1 cellular context compared by ENCODE assay signal in genomic region chrY:13702718-13703117, GRCh38.
TF ChIP-seq lines count a peak whose summit lies in the region.

No MANE protein-coding gene starts in this region.

TF ChIP-seq in HCT116, 20 proteins besides CTCF, POLR2A, EP300 and RAD21 (continued from another document):
- TF ChIP-seq TCF7L2 (IDR thresholded peaks at IDR 0.05; ENCODE audit: borderline replicate concordance, extremely low read depth, insufficient read depth, insufficient read length) (no peak), EGR1 (IDR thresholded peaks at IDR 0.05; ENCODE audit: low read depth) (no peak), ATF3 (IDR thresholded peaks at IDR 0.05) (no peak), ELF1 (IDR thresholded peaks at IDR 0.05; ENCODE audit: borderline replicate concordance, low read depth) (no peak), REST (IDR thresholded peaks at IDR 0.05; ENCODE audit: low read depth) (no peak), ZBTB33 (IDR thresholded peaks at IDR 0.05; ENCODE audit: extremely low read depth, insufficient replicate concordance, low read length) (no peak), JUND (IDR thresholded peaks at IDR 0.05) (no peak), ZFX (IDR thresholded peaks at IDR 0.05) (no peak), MAX (IDR thresholded peaks at IDR 0.05) (no peak)
